12 cellular contexts compared by ENCODE assay signal in the genomic region with DNA sequence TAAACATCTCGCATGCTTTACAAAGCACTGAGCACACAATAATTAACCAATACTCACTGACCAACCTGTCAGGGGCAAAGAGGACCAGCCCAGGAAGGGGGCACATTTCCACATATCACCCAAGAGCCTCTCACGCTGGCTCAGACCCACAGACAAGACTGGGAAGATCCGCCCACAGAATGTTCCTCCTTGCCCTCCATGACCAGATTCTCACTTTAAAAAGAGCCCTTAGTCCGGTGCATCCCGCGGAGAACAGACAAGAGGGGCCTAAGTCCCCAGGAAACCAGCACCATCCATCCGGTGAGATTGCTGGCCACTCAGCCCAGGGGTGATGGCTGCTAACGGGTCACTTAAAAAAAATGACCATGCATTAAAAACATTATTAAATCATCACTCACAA. TPM values are rescaled to one million over a fixed set of nuclear protein-coding genes. Genes with fewer than 3 reads are reported as not detected.
DNase-seq lines count a peak whose midpoint lies in the region; ATAC-seq and TF ChIP-seq lines count a peak whose summit lies in the region.
"Had no signal": no experiment of that assay in that cellular context is flagged by ENCODE, and none has a peak within 500 bp of the region (broad histone marks: within the 10 kb centered on the region; RNA-seq: fewer than 3 reads in every experiment).

No MANE protein-coding gene starts in this region.

- no peaks in the 10 kb centered on the region for H3K9me3 ChIP-seq in CD4-positive, alpha-beta memory T cell (ENCODE audit: control insufficient read depth in 1 of 2, low read length in 2 of 2)

- H3K27ac Mint-ChIP-seq in CD4-positive, alpha-beta memory T cell = peak overlapping the region; percentile 92 to 100 (median 96)
- H3K27ac Mint-ChIP-seq in activated T-helper 2 cell treated with anti-CD3 and anti-CD28 coated beads, Interferon-gamma antibody, Interleukin-2, Interleukin-4, amounts not matched to agents 10 μg/mL and 5 μg/mL and 100 μg/mL, durations not matched to agents 14 hours and 24 hours and 36 hours = peak overlapping the region; percentile 99
- H3K27ac Mint-ChIP-seq in nephron = peak overlapping the region; percentile 36 to 96 (median 88)

- H3K4me1 Mint-ChIP-seq in CD4-positive, alpha-beta memory T cell = peaks cover 86 to 100% (median 95%) of the 10 kb centered on the region in 4 donors
- H3K4me1 Mint-ChIP-seq in activated T-helper 2 cell treated with anti-CD3 and anti-CD28 coated beads, Interferon-gamma antibody, Interleukin-2, Interleukin-4, amounts not matched to agents 10 μg/mL and 5 μg/mL and 100 μg/mL, durations not matched to agents 14 hours and 24 hours and 36 hours (ENCODE audit: low read depth) = peaks cover 93% of the 10 kb centered on the region
- H3K4me1 Mint-ChIP-seq in nephron = peaks cover 4% of the 10 kb centered on the region

- H3K4me3 Mint-ChIP-seq in CD4-positive, alpha-beta memory T cell = peak overlapping the region; percentile 84 to 93 (median 86)
- peak overlapping the region; percentile 60 for H3K4me3 Mint-ChIP-seq in activated T-helper 2 cell treated with anti-CD3 and anti-CD28 coated beads, Interferon-gamma antibody, Interleukin-2, Interleukin-4, amounts not matched to agents 10 μg/mL and 5 μg/mL and 100 μg/mL, durations not matched to agents 14 hours and 24 hours and 36 hours (ENCODE audit: low read depth)
- H3K4me3 Mint-ChIP-seq in nephron = no peak overlapping the region

- no peak for DNase-seq in CD4-positive, alpha-beta memory T cell
- DNase-seq in activated T-helper 2 cell treated with anti-CD3 and anti-CD28 coated beads, Interferon-gamma antibody, Interleukin-2, Interleukin-4, amounts not matched to agents 10 μg/mL and 5 μg/mL and 100 μg/mL, durations not matched to agents 14 hours and 24 hours and 36 hours (ENCODE audit: low spot score) = no peak
- DNase-seq in occipital lobe (lab: John Stamatoyannopoulos, UW) (no peak), NCI-H1436 treated with DMSO at 0.1 percent for 48 hours (lab: John Stamatoyannopoulos, UW) (no peak)
- DNase-seq: NCI-H2081 treated with DMSO at 0.1 percent for 48 hours, PC-9, T-helper 9 cell had no signal

- peak; percentile 6 for ATAC-seq in HG03108 (IDR thresholded peaks at IDR 0.05; ENCODE audit: unreplicated experiment)
- ATAC-seq in HG02981 (IDR thresholded peaks at IDR 0.05; ENCODE audit: unreplicated experiment) = no peak
- ATAC-seq in GM21576 (IDR thresholded peaks at IDR 0.05; ENCODE audit: unreplicated experiment) = no peak

- H3K27me3 ChIP-seq in CD4-positive, alpha-beta memory T cell (ENCODE audit: insufficient read depth, low read length) = no peaks in the 10 kb centered on the region

- POLR2A ChIA-PET in CD4-positive, alpha-beta memory T cell (lab: Charles Lee; ENCODE audit: partially characterized antibody) = interaction anchor here (0.6 to 26.8 kb wide), 13 partner anchors 5 to 112 kb away, joined by 3 to 609 read pairs (median 4); no protein-coding TSS in a partner anchor

- CTCF ChIA-PET in CD4-positive, alpha-beta memory T cell (lab: Charles Lee; ENCODE audit: partially characterized antibody) = interaction anchor here (1.0 to 5.0 kb wide), 2 partner anchors 13 to 84 kb away, joined by 4 to 21 read pairs; no protein-coding TSS in a partner anchor

- peak overlapping the region; percentile 43 to 59 for H3K4me3 ChIP-seq in CD4-positive, alpha-beta memory T cell (ENCODE audit: low read length in 2 of 2)
- H3K4me3 ChIP-seq: PC-9, skin epidermis had no signal

- H3K4me1 ChIP-seq in CD4-positive, alpha-beta memory T cell (ENCODE audit: insufficient read depth, low read length) = peaks cover 100% of the 10 kb centered on the region

- no peaks in the 10 kb centered on the region for H3K27me3 Mint-ChIP-seq in CD4-positive, alpha-beta memory T cell
- H3K27me3 Mint-ChIP-seq in activated T-helper 2 cell treated with anti-CD3 and anti-CD28 coated beads, Interferon-gamma antibody, Interleukin-2, Interleukin-4, amounts not matched to agents 10 μg/mL and 5 μg/mL and 100 μg/mL, durations not matched to agents 14 hours and 24 hours and 36 hours (ENCODE audit: low read depth) = no peaks in the 10 kb centered on the region
- peaks cover 6% of the 10 kb centered on the region for H3K27me3 Mint-ChIP-seq in nephron (ENCODE audit: low read depth)

- peaks cover 4% of the 10 kb centered on the region for H3K36me3 ChIP-seq in CD4-positive, alpha-beta memory T cell (ENCODE audit: insufficient read depth, low read length)

- intact Hi-C loops in CD4-positive, alpha-beta memory T cell (cut with micrococcal nuclease) = loop anchor here (1.0 to 10.0 kb wide), 8 partner anchors 10 to 150 kb away; a partner anchor contains a TSS
- intact Hi-C loops in activated T-helper 2 cell treated with anti-CD3 and anti-CD28 coated beads, Interferon-gamma antibody, Interleukin-2, Interleukin-4, amounts not matched to agents 10 μg/mL and 5 μg/mL and 100 μg/mL, durations not matched to agents 14 hours and 24 hours and 36 hours (cut with micrococcal nuclease) = loop anchor here (1.0 to 10.0 kb wide), 5 partner anchors 26 to 280 kb away; no protein-coding TSS in a partner anchor

- H3K27ac ChIP-seq in CD4-positive, alpha-beta memory T cell (ENCODE audit: low read depth, low read length) = peak overlapping the region; percentile 73
- H3K27ac ChIP-seq: PC-9 had no signal

- TF ChIP-seq CTCF in nephron (IDR thresholded peaks at IDR 0.05; ENCODE audit: unreplicated experiment in 3 of 3) = no peak

- peaks cover 38 to 53% of the 10 kb centered on the region in 2 donors for H3K36me3 Mint-ChIP-seq in CD4-positive, alpha-beta memory T cell
- H3K36me3 Mint-ChIP-seq in activated T-helper 2 cell treated with anti-CD3 and anti-CD28 coated beads, Interferon-gamma antibody, Interleukin-2, Interleukin-4, amounts not matched to agents 10 μg/mL and 5 μg/mL and 100 μg/mL, durations not matched to agents 14 hours and 24 hours and 36 hours (ENCODE audit: low read depth) = peaks cover 85% of the 10 kb centered on the region
- no peaks in the 10 kb centered on the region for H3K36me3 Mint-ChIP-seq in nephron (ENCODE audit: low read depth)

- H3K9me3 Mint-ChIP-seq in CD4-positive, alpha-beta memory T cell = peaks cover 0 to 2% (median 0%) of the 10 kb centered on the region in 8 donors
- H3K9me3 Mint-ChIP-seq in activated T-helper 2 cell treated with anti-CD3 and anti-CD28 coated beads, Interferon-gamma antibody, Interleukin-2, Interleukin-4, amounts not matched to agents 10 μg/mL and 5 μg/mL and 100 μg/mL, durations not matched to agents 14 hours and 24 hours and 36 hours = no peaks in the 10 kb centered on the region
- no peaks in the 10 kb centered on the region for H3K9me3 Mint-ChIP-seq in nephron

RNA-seq across cellular contexts. Expression of a gene that starts 32.9 kb away (rescaled TPM):
- 100 to 1,000 TPM; 393 to 410 TPM for total RNA-seq in CD4-positive, alpha-beta memory T cell
- polyA plus RNA-seq in CD4-positive, alpha-beta memory T cell = 100 to 1,000 TPM in 1 of 2 donors, 10 to 100 TPM in 1; 49.5 to 166 TPM
- 317 and 330 TPM in 2 replicates for total RNA-seq in activated T-helper 2 cell treated with anti-CD3 and anti-CD28 coated beads, Interferon-gamma antibody, Interleukin-2, Interleukin-4, amounts not matched to agents 10 μg/mL and 5 μg/mL and 100 μg/mL, durations not matched to agents 14 hours and 24 hours and 36 hours
- 12.0 TPM for total RNA-seq in occipital lobe

Comparison
In these comparisons a context has a peak if more than half of its experiments do, and no peak if none do; other contexts are left out.
1. H3K4me3 Mint-ChIP-seq: peak in CD4-positive, alpha-beta memory T cell (8 of 8) and activated T-helper 2 cell treated with anti-CD3 and anti-CD28 coated beads, Interferon-gamma antibody, Interleukin-2, Interleukin-4, amounts not matched to agents 10 μg/mL and 5 μg/mL and 100 μg/mL, durations not matched to agents 14 hours and 24 hours and 36 hours (single experiment); none in nephron (0 of 3).
2. RNA of a gene that starts 32.9 kb away (total RNA-seq): 393 to 410 TPM in CD4-positive, alpha-beta memory T cell and 317 to 330 TPM in activated T-helper 2 cell treated with anti-CD3 and anti-CD28 coated beads, Interferon-gamma antibody, Interleukin-2, Interleukin-4, amounts not matched to agents 10 μg/mL and 5 μg/mL and 100 μg/mL, durations not matched to agents 14 hours and 24 hours and 36 hours; 12.0 TPM in occipital lobe (single experiment); every median in the first group is over 10 times any median in the second.
3. Peak in every context shown above with its lines, with median percentiles within 50 percentile points of each other: H3K27ac Mint-ChIP-seq.